17 cellular contexts compared by ENCODE assay signal in genomic region chr2:41943176-41943575, GRCh38.
DNase-seq lines count a peak whose midpoint lies in the region; ATAC-seq and TF ChIP-seq lines count a peak whose summit lies in the region.
"Had no signal": no experiment of that assay in that cellular context is flagged by ENCODE, and none has a peak within 500 bp of the region (broad histone marks: within the 10 kb centered on the region; RNA-seq: fewer than 3 reads in every experiment).

No MANE protein-coding gene starts in this region.

- DNase-seq in ascending aorta (ENCODE audit: low spot score in 2 of 2) (no peak), psoas muscle (no peak), cerebellar nuclear complex (lab: John Stamatoyannopoulos, UW) (no peak), midbrain (lab: John Stamatoyannopoulos, UW) (no peak), head of caudate nucleus (no peak)
- DNase-seq: Caco-2; CD4-positive, CD25-positive, alpha-beta regulatory T cell; CD8-positive, alpha-beta T cell; DMS153; DND-41; GOT3; HFFc6 had no signal

- H3K4me1 ChIP-seq in ascending aorta (peaks cover 2 to 13% of the 10 kb centered on the region in 2 donors), gastroesophageal sphincter (peaks cover 0 to 37% (median 0%) of the 10 kb centered on the region in 3 donors), psoas muscle (peaks cover 8% of the 10 kb centered on the region), subcutaneous abdominal adipose tissue (ENCODE audit: control insufficient read depth in 5 of 5, insufficient read depth in 5 of 5, low read length in 5 of 5) (peaks cover 0 to 25% (median 16%) of the 10 kb centered on the region in 5 donors)

- no peak overlapping the region for H3K9ac ChIP-seq in subcutaneous abdominal adipose tissue (ENCODE audit: low read length in 5 of 5)
- H3K9ac ChIP-seq: BLaER1 had no signal

- no peak overlapping the region for H3K4me3 ChIP-seq in ascending aorta
- H3K4me3 ChIP-seq in gastroesophageal sphincter: no peak overlapping the region
- no peak overlapping the region for H3K4me3 ChIP-seq in psoas muscle
- H3K4me3 ChIP-seq in subcutaneous abdominal adipose tissue (ENCODE audit: low read depth in 1 of 5, low read length in 5 of 5): no peak overlapping the region
- H3K4me3 ChIP-seq: BLaER1, HAP-1 had no signal

- peak overlapping the region; percentile 28 to 47 for H3K27ac ChIP-seq in ascending aorta
- H3K27ac ChIP-seq in gastroesophageal sphincter: no peak overlapping the region
- H3K27ac ChIP-seq in psoas muscle: peak overlapping the region; percentile 33
- H3K27ac ChIP-seq in subcutaneous abdominal adipose tissue (ENCODE audit: low read depth, low read length): peak overlapping the region; percentile 39
- H3K27ac ChIP-seq: BLaER1, C4-2B had no signal

- TF ChIP-seq CTCF in ascending aorta (IDR thresholded peaks at IDR 0.05) (no peak), gastroesophageal sphincter (IDR thresholded peaks at IDR 0.05) (no peak), psoas muscle (IDR thresholded peaks at IDR 0.05) (no peak)

- ATAC-seq in gastroesophageal sphincter: peak; percentile 61
- ATAC-seq in psoas muscle: no peak
- ATAC-seq: CD8-positive, alpha-beta T cell had no signal

- H3K9me3 ChIP-seq in ascending aorta (no peaks in the 10 kb centered on the region), gastroesophageal sphincter (no peaks in the 10 kb centered on the region), psoas muscle (no peaks in the 10 kb centered on the region), subcutaneous abdominal adipose tissue (ENCODE audit: control insufficient read depth in 5 of 5, low read length in 5 of 5) (no peaks in the 10 kb centered on the region)
- H3K9me3 ChIP-seq: BLaER1, Caco-2, HAP-1 had no signal

- no peaks in the 10 kb centered on the region for H3K36me3 ChIP-seq in ascending aorta
- no peaks in the 10 kb centered on the region for H3K36me3 ChIP-seq in gastroesophageal sphincter
- no peaks in the 10 kb centered on the region for H3K36me3 ChIP-seq in psoas muscle (ENCODE audit: insufficient read depth in 1 of 2, low read depth in 1 of 2)
- no peaks in the 10 kb centered on the region for H3K36me3 ChIP-seq in subcutaneous abdominal adipose tissue (ENCODE audit: control insufficient read depth in 5 of 5, insufficient read depth in 5 of 5, low read length in 5 of 5)
- H3K36me3 ChIP-seq: BLaER1, HAP-1 had no signal

- no peak for TF ChIP-seq EP300 in gastroesophageal sphincter (IDR thresholded peaks at IDR 0.05)

- WGBS in gastroesophageal sphincter (ENCODE audit: low coverage in 1 of 2), 2 donors: 70 to 83% methylated on average over 1 of the region's 1 CpG
- WGBS in psoas muscle, 3 donors: 63 to 89% (median 72%) methylated on average over 1 of the region's 1 CpG

- intact Hi-C loops in ascending aorta (cut with DNase I) (loop anchor here (2.0 to 5.0 kb wide), 2 partner anchors 24 to 46 kb away; no protein-coding TSS in a partner anchor), psoas muscle (cut with DNase I) (no loop called here), head of caudate nucleus (cut with DNase I) (no loop called here)

- TF ChIP-seq POLR2A in gastroesophageal sphincter (IDR thresholded peaks at IDR 0.05): no peak

- H3K27me3 ChIP-seq in ascending aorta (no peaks in the 10 kb centered on the region), gastroesophageal sphincter (no peaks in the 10 kb centered on the region), psoas muscle (ENCODE audit: insufficient read depth in 3 of 3, low read length in 2 of 3) (no peaks in the 10 kb centered on the region), subcutaneous abdominal adipose tissue (ENCODE audit: control insufficient read depth in 5 of 5, insufficient read depth in 4 of 5, low read length in 5 of 5) (no peaks in the 10 kb centered on the region)
- H3K27me3 ChIP-seq: BLaER1 had no signal

Comparison
In these comparisons a context has a peak if more than half of its experiments do, and no peak if none do; other contexts are left out.
1. H3K27ac ChIP-seq: peak in ascending aorta (2 of 2), psoas muscle (single experiment) and subcutaneous abdominal adipose tissue (single experiment); none in gastroesophageal sphincter (0 of 4).